Comparison of ENCODE assay signal across 1 cellular context in the genomic region with DNA sequence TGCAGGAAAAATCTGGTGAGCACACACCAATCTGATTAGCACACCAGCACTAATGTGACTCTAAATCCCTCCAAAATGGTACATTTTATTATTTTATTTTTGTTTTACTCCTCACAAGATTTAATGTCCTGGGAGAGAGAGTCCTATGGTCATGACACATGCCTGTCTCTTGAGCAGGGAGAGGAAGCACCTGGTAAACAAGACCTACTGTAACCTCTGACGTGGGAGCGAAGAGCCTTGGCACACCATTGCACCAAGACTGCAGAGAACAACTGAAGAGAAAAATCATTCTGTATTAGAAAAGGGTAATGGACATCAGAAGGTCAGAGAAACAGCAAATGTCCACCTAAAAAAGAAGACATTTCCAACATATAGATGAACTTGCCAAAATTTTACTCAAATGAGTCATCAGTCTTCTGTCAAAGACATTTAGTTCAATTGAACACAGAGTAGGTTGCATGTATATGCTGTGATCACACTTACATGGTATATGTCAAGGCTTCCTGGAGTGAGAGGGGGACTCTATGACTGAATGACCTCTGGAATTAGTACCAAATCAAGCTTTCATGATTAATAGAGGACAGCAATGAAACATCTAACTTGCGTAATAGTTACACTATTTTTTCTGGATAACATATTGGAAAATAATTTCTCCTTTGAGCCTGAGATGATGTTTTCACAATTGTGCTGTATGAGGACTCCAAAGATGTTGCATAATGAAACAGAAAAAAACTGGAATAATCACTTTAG.
TF ChIP-seq lines count a peak whose summit lies in the region.

No MANE protein-coding gene starts in this region.

TF ChIP-seq in HepG2, 621 proteins besides CTCF, POLR2A, EP300 and RAD21 (continued from another document):
- TF ChIP-seq CEBPB (IDR thresholded peaks at IDR 0.05; ENCODE audit: borderline replicate concordance, low read depth, low read length) (0 out of 2 replicates have a peak, but pooled peaks have one; percentile 34), LCORL (IDR thresholded peaks at IDR 0.05) (no peak), LCORL (CRISPR knock-in tag; IDR thresholded peaks at IDR 0.05) (no peak), MED8 (CRISPR knock-in tag; IDR thresholded peaks at IDR 0.05; ENCODE audit: insufficient replicate concordance) (no peak), ZNF609 (CRISPR knock-in tag; IDR thresholded peaks at IDR 0.05; ENCODE audit: borderline replicate concordance) (no peak), HES4 (CRISPR knock-in tag; IDR thresholded peaks at IDR 0.05; ENCODE audit: borderline replicate concordance) (no peak), ZNF441 (CRISPR knock-in tag; IDR thresholded peaks at IDR 0.05; ENCODE audit: borderline replicate concordance) (no peak), ZSCAN29 (CRISPR knock-in tag; conservative IDR thresholded peaks at IDR 0.05) (no peak)
TF ChIP-seq in HepG2: peak in this region for 1.
